In genomic region chr18:78774741-78775141, GRCh38 we compare ENCODE assay signal across 25 cellular contexts.
A peak's percentile ranks its signal among the peaks of the same experiment; 100 is the strongest.
DNase-seq lines count a peak whose midpoint lies in the region; ATAC-seq, FAIRE-seq and TF ChIP-seq lines count a peak whose summit lies in the region.
"Had no signal": no experiment of that assay in that cellular context is flagged by ENCODE, and none has a peak within 500 bp of the region (broad histone marks: within the 10 kb centered on the region; RNA-seq: fewer than 3 reads in every experiment).

No MANE protein-coding gene starts in this region.

- no peak overlapping the region for H3K9ac ChIP-seq in kidney (ENCODE audit: low read length in 2 of 2)
- H3K9ac ChIP-seq: BLaER1 treated with 17β-estradiol and CSF1 and Interleukin-3, amounts not matched to agents 10 nM and 100 nM had no signal

- TF ChIP-seq CTCF in kidney (IDR thresholded peaks at IDR 0.05; ENCODE audit: borderline replicate concordance, extremely low read depth, insufficient read depth), result no peak

- ATAC-seq in Right ventricle myocardium inferior (no peak), left lobe of liver (no peak), sciatic nerve (no peak), GM19324 (IDR thresholded peaks at IDR 0.05; ENCODE audit: low FRiP score, unreplicated experiment) (no peak)
- ATAC-seq: A549, GM12878 had no signal

- no peaks in the 10 kb centered on the region for H3K4me1 ChIP-seq in kidney (ENCODE audit: control insufficient read depth in 1 of 2, insufficient read depth in 1 of 2, low read depth in 1 of 2, low read length in 2 of 2)
- H3K4me1 ChIP-seq: A549; BE2C; BLaER1 treated with 17β-estradiol and CSF1 and Interleukin-3, amounts not matched to agents 10 nM and 100 nM had no signal

- FAIRE-seq in kidney (lab: Jason Lieb, UNC), result no peak
- FAIRE-seq: A549, D721Med, GM12878, H54 had no signal

- no peak overlapping the region for H3K27ac ChIP-seq in kidney (ENCODE audit: low read depth in 2 of 2, low read length in 2 of 2)
- H3K27ac ChIP-seq: A549; BLaER1 treated with 17β-estradiol and CSF1 and Interleukin-3, amounts not matched to agents 10 nM and 100 nM had no signal

- no peaks in the 10 kb centered on the region for H3K36me3 ChIP-seq in kidney (ENCODE audit: control insufficient read depth in 1 of 2, insufficient read depth in 2 of 2, low read length in 2 of 2)
- H3K36me3 ChIP-seq: BE2C; BLaER1 treated with 17β-estradiol and CSF1 and Interleukin-3, amounts not matched to agents 10 nM and 100 nM; HAP-1 had no signal

- H3K9me3 ChIP-seq in kidney (ENCODE audit: control insufficient read depth in 1 of 2, low read length in 2 of 2), result no peaks in the 10 kb centered on the region
- H3K9me3 ChIP-seq: A549; BE2C; BLaER1 treated with 17β-estradiol and CSF1 and Interleukin-3, amounts not matched to agents 10 nM and 100 nM; HAP-1 had no signal

- intact Hi-C loops in cardiac septum (cut with DNase I), result no loop called here
- intact Hi-C loops in Right ventricle myocardium inferior (cut with DNase I), result no loop called here
- intact Hi-C loops in sciatic nerve (cut with DNase I), result no loop called here
- intact Hi-C loops in kidney (cut with DNase I), result no loop called here

- DNase-seq in cardiac septum (ENCODE audit: low spot score) (peak; percentile 51), Right ventricle myocardium inferior (ENCODE audit: missing footprints) (no peak), left lobe of liver (ENCODE audit: low spot score) (peak; percentile 28), sciatic nerve (ENCODE audit: low spot score) (peak; percentile 53), nucleus accumbens (lab: John Stamatoyannopoulos, UW) (no peak), kidney (no peak)
- DNase-seq: 8988T; ACHN; AML-193; BE2C; CD4-positive, alpha-beta T cell; CD8-positive, alpha-beta memory T cell; DMS 273 treated with DMSO at 0.1 percent for 48 hours; DMS79; EL; GDM1; GOT3; HFFc6 had no signal

- no peak overlapping the region for H3K4me3 ChIP-seq in kidney (ENCODE audit: low read length in 2 of 2)
- H3K4me3 ChIP-seq: A549; BLaER1 treated with 17β-estradiol and CSF1 and Interleukin-3, amounts not matched to agents 10 nM and 100 nM; GM12878; HAP-1 had no signal

Comparison
In these comparisons a context has a peak if more than half of its experiments do, and no peak if none do; other contexts are left out.
1. DNase-seq: peak in cardiac septum (single experiment), left lobe of liver (single experiment) and sciatic nerve (single experiment); none in Right ventricle myocardium inferior (single experiment), nucleus accumbens (0 of 56) and kidney (single experiment).